In the genomic region with DNA sequence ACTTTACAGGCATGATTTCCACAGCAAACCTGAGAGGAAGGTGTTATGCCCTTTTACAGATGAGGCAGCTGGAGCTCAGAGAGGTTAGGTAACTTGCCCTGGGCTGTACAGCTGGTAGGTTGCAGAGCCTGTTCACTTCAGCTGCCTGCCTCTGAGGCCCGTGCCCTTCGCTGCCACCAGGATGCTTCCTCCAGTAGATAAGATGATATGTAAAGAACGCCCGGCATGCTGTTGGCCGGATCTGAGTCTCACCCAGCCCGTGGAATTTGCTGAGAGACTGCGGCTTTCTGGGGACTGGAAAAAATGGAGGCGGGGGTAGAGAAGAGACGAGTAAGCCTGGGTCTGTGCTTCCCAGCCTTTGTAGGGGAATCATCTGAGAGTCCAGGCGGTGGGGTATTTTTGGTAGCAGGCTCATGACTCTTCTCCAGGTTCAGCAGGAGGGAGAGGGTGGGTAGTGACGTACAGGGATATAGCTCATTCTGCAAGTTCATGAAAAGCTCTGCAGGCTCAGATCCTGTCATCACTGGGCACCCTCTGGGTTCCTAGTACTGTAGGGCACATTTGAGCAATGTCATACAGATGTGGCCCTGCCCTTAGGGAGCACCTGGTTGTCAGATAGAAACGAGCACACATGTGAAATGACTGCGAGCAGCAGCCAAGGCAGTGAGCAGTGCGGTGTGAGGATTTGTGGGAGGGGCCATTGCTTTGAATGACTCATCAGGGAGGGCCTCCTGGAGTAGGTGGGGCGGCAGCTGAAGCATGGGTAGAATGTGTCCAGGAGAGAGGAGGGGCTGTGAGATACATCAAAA, we compare ENCODE assay signal across 8 cellular contexts.
DNase-seq lines count a peak whose midpoint lies in the region; ATAC-seq and TF ChIP-seq lines count a peak whose summit lies in the region.

No MANE protein-coding gene starts in this region.

- no peaks in the 10 kb centered on the region for H3K9me3 Mint-ChIP-seq in activated CD4-positive, alpha-beta T cell treated with anti-CD3 and anti-CD28 coated beads, Interleukin-2, amount 10 ng/mL, durations not matched to agents 7 days and 5 days

- intact Hi-C loops in PC-9 (cut with micrococcal nuclease; ENCODE audit: unreplicated experiment), result loop anchor here (1.0 to 2.0 kb wide), 3 partner anchors 36 to 68 kb away; no protein-coding TSS in a partner anchor

- no peak for ATAC-seq in GM21723 (IDR thresholded peaks at IDR 0.05; ENCODE audit: unreplicated experiment)

- peak overlapping the region; percentile 43 for H3K4me2 ChIP-seq in PC-9

- H3K9me3 ChIP-seq in PC-9 (ENCODE audit: insufficient read depth, low read depth), result no peaks in the 10 kb centered on the region

- H3K9me2 ChIP-seq in PC-9 (ENCODE audit: insufficient read depth), result no peaks in the 10 kb centered on the region

- H3K79me2 ChIP-seq in PC-9 (ENCODE audit: low read depth), result no peaks in the 10 kb centered on the region

- POLR2A ChIA-PET in activated CD4-positive, alpha-beta T cell treated with anti-CD3 and anti-CD28 coated beads, Interleukin-2, amount 10 ng/mL, durations not matched to agents 7 days and 5 days (lab: Charles Lee), result no interaction called here
- POLR2A ChIA-PET in PC-9 (lab: Charles Lee; ENCODE audit: unreplicated experiment), result interaction anchor here (0.5 kb wide), 1 partner anchor 158 kb away, joined by 4 read pairs; no protein-coding TSS in a partner anchor

- no peaks in the 10 kb centered on the region for H3K4me1 Mint-ChIP-seq in activated CD4-positive, alpha-beta T cell treated with anti-CD3 and anti-CD28 coated beads, Interleukin-2, amount 10 ng/mL, durations not matched to agents 7 days and 5 days

- peak; percentile 42 for DNase-seq in activated CD4-positive, alpha-beta T cell treated with anti-CD3 and anti-CD28 coated beads for 48 hours
- DNase-seq in activated CD4-positive, alpha-beta T cell treated with anti-CD3 and anti-CD28 coated beads, Interleukin-2, amount 10 ng/mL, durations not matched to agents 7 days and 5 days, result no peak
- peak; percentile 72 to 88 for DNase-seq in PC-9
- peak; percentile 47 to 78 for DNase-seq in foreskin fibroblast
- DNase-seq in stimulated activated CD8-positive, alpha-beta memory T cell treated with anti-CD3 and anti-CD28 coated beads, Interleukin-4, amount 100 ng/mL, for 24 hours (ENCODE audit: low read depth), result peak; percentile 2
- no peak for DNase-seq in NCI-H187 (lab: John Stamatoyannopoulos, UW)
- DNase-seq in COLO668 (lab: John Stamatoyannopoulos, UW; ENCODE audit: unreplicated experiment), result no peak

- TF ChIP-seq CTCF in PC-9 (conservative IDR thresholded peaks at IDR 0.05), result no peak
- TF ChIP-seq CTCF in foreskin fibroblast (IDR thresholded peaks at IDR 0.05; ENCODE audit: low read depth, low read length), result no peak

- H3K4me3 Mint-ChIP-seq in activated CD4-positive, alpha-beta T cell treated with anti-CD3 and anti-CD28 coated beads, Interleukin-2, amount 10 ng/mL, durations not matched to agents 7 days and 5 days, result no peak overlapping the region

- no peaks in the 10 kb centered on the region for H3K27me3 Mint-ChIP-seq in activated CD4-positive, alpha-beta T cell treated with anti-CD3 and anti-CD28 coated beads, Interleukin-2, amount 10 ng/mL, durations not matched to agents 7 days and 5 days

- H2AFZ ChIP-seq in PC-9, result no peak overlapping the region

- no peak overlapping the region for H3K27ac Mint-ChIP-seq in activated CD4-positive, alpha-beta T cell treated with anti-CD3 and anti-CD28 coated beads, Interleukin-2, amount 10 ng/mL, durations not matched to agents 7 days and 5 days

- H3K4me3 ChIP-seq in PC-9 (no peak overlapping the region; the same call in 1 of the 2 replicates), foreskin fibroblast (ENCODE audit: low read depth in 1 of 2, low read length in 2 of 2) (no peak overlapping the region)

- no TSS peak for BruUV-seq in PC-9 (replicated peaks; lab: Mats Ljungman, UMichigan)

- peaks cover 29% of the 10 kb centered on the region for H3K27me3 ChIP-seq in PC-9 (ENCODE audit: insufficient read depth, low read depth)

- H3F3A ChIP-seq in PC-9 (ENCODE audit: insufficient read depth, low read depth), result no peaks in the 10 kb centered on the region

- H3K4me1 ChIP-seq in PC-9 (replicated peaks; ENCODE audit: insufficient read depth), result 0 out of 2 replicates have a peak, but pooled peaks cover 8% of the 10 kb centered on the region

- H4K20me1 ChIP-seq in PC-9 (ENCODE audit: insufficient read depth), result no peaks in the 10 kb centered on the region

- no peaks in the 10 kb centered on the region for H3K36me3 Mint-ChIP-seq in activated CD4-positive, alpha-beta T cell treated with anti-CD3 and anti-CD28 coated beads, Interleukin-2, amount 10 ng/mL, durations not matched to agents 7 days and 5 days (ENCODE audit: low read depth)

- CTCF ChIA-PET in activated CD4-positive, alpha-beta T cell treated with anti-CD3 and anti-CD28 coated beads, Interleukin-2, amount 10 ng/mL, durations not matched to agents 7 days and 5 days (lab: Charles Lee), result interaction anchor here (1.4 kb wide), 1 partner anchor 11 kb away, joined by 5 read pairs; no protein-coding TSS in a partner anchor
- CTCF ChIA-PET in PC-9 (lab: Charles Lee), result no interaction called here

- H3K36me3 ChIP-seq in PC-9 (ENCODE audit: low read depth), result no peaks in the 10 kb centered on the region

- 0 out of 2 replicates have a peak overlapping the region, but pooled peaks have one; percentile 1 for H3K27ac ChIP-seq in PC-9

Comparison
In these comparisons a context has a peak if more than half of its experiments do, and no peak if none do; other contexts are left out.
1. DNase-seq: peak in activated CD4-positive, alpha-beta T cell treated with anti-CD3 and anti-CD28 coated beads for 48 hours (single experiment), PC-9 (2 of 2), foreskin fibroblast (2 of 2) and stimulated activated CD8-positive, alpha-beta memory T cell treated with anti-CD3 and anti-CD28 coated beads, Interleukin-4, amount 100 ng/mL, for 24 hours (single experiment); none in activated CD4-positive, alpha-beta T cell treated with anti-CD3 and anti-CD28 coated beads, Interleukin-2, amount 10 ng/mL, durations not matched to agents 7 days and 5 days (single experiment), NCI-H187 (0 of 2) and COLO668 (single experiment).